ENCODE assay signal across 15 cellular contexts in genomic region chr15:63712828-63713520, GRCh38.
DNase-seq lines count a peak whose midpoint lies in the region; TF ChIP-seq lines count a peak whose summit lies in the region.
"Had no signal": no experiment of that assay in that cellular context is flagged by ENCODE, and none has a peak within 500 bp of the region (broad histone marks: within the 10 kb centered on the region; RNA-seq: fewer than 3 reads in every experiment).

No MANE protein-coding gene starts in this region.

- H3K36me3 ChIP-seq in mammary epithelial cell (ENCODE audit: insufficient read depth, low read length) = peaks cover 5% of the 10 kb centered on the region
- no peaks in the 10 kb centered on the region; the same call in 1 of the 2 replicates for H3K36me3 ChIP-seq in Loucy (ENCODE audit: insufficient read depth, low read length)

- peaks cover 4% of the 10 kb centered on the region for H3K36me3 Mint-ChIP-seq in MCF 10A (ENCODE audit: insufficient read depth, unreplicated experiment)
- H3K36me3 Mint-ChIP-seq in H9 (ENCODE audit: insufficient read depth in 1 of 3, low read depth in 3 of 3) = peaks cover 0 to 17% (median 9%) of the 10 kb centered on the region in 3 experiments; a peak in 4 of 7 replicates

- H3K56ac ChIP-seq in H9 (ENCODE audit: insufficient read length, low read depth, low read length) = no peak overlapping the region

- H3K9me2 ChIP-seq in Loucy (replicated peaks; ENCODE audit: low read depth, low read length) = no peaks in the 10 kb centered on the region

- no peaks in the 10 kb centered on the region for H3K4me1 ChIP-seq in mammary epithelial cell (ENCODE audit: insufficient read depth, low read length)
- H3K4me1 ChIP-seq in H9 (ENCODE audit: insufficient read depth, low read length) = no peaks in the 10 kb centered on the region; the same call in 1 of the 2 replicates
- H3K4me1 ChIP-seq in Loucy (ENCODE audit: insufficient read depth, low read length, poor library complexity, severe bottlenecking) = peaks cover 31% of the 10 kb centered on the region
- H3K4me1 ChIP-seq: colonic mucosa had no signal

- H2BK15ac ChIP-seq in H9 (ENCODE audit: low read depth, low read length) = no peak overlapping the region

- TF ChIP-seq CTCF in mammary epithelial cell (conservative IDR thresholded peaks at IDR 0.05 in 1 of 2, IDR thresholded peaks at IDR 0.05 in 1 of 2; ENCODE audit: extremely low read depth in 1 of 2, insufficient read depth in 1 of 2, low read depth in 1 of 2, low read length in 2 of 2) (no peak), MCF 10A (IDR thresholded peaks at IDR 0.05; ENCODE audit: unreplicated experiment) (no peak), H9 (conservative IDR thresholded peaks at IDR 0.05) (no peak), Loucy (conservative IDR thresholded peaks at IDR 0.05; ENCODE audit: low read length) (no peak), coronary artery (IDR thresholded peaks at IDR 0.05) (no peak)

- no peak overlapping the region; the same call in 1 of the 2 replicates for H3K14ac ChIP-seq in H9 (ENCODE audit: insufficient read depth, low read length)

- H4K20me1 ChIP-seq in mammary epithelial cell (ENCODE audit: insufficient read depth, low read length) = no peaks in the 10 kb centered on the region
- H4K20me1 ChIP-seq in H9 (ENCODE audit: control insufficient read depth, insufficient read depth, insufficient read length) = no peaks in the 10 kb centered on the region
- H4K20me1 ChIP-seq in Loucy (ENCODE audit: insufficient read depth, low read length, poor library complexity, severe bottlenecking) = no peaks in the 10 kb centered on the region

- H3K27ac Mint-ChIP-seq in MCF 10A (ENCODE audit: low read depth, unreplicated experiment) = no peak overlapping the region
- peak overlapping the region; percentile 3 to 76 (median 54); a peak in 4 of 7 replicates for H3K27ac Mint-ChIP-seq in H9

- H3K18ac ChIP-seq in H9 (ENCODE audit: insufficient read length, low read depth, low read length) = no peak overlapping the region

- H3K9me3 Mint-ChIP-seq in MCF 10A (ENCODE audit: unreplicated experiment) (no peaks in the 10 kb centered on the region), H9 (no peaks in the 10 kb centered on the region)
- H3K9me3 Mint-ChIP-seq: activated naive CD4-positive, alpha-beta T cell treated with anti-CD3 and anti-CD28 coated beads, Interleukin-2, amount 50 U/mL, for 72 hours had no signal

- H3K79me1 ChIP-seq in H9 (ENCODE audit: insufficient read depth, low read depth, low read length, poor library complexity, severe bottlenecking) = no peaks in the 10 kb centered on the region

- no peak overlapping the region for H2AK5ac ChIP-seq in H9 (ENCODE audit: insufficient read length, low read length)

- BruUV-seq in mammary epithelial cell (replicated peaks; lab: Mats Ljungman, UMichigan) (TSS peak; percentile 41), MCF 10A (replicated peaks; lab: Mats Ljungman, UMichigan) (no TSS peak)

- 92% methylated on average over 5 of the region's 6 CpGs for WGBS in mammary epithelial cell (ENCODE audit: low coverage, missing lambda C conversion rate)
- no CpG with 5 or more reads among the region's 6 CpGs for WGBS in H9 (ENCODE audit: extremely low coverage, insufficient read length, low lambda C conversion rate)

- H3K4me3 ChIP-seq in mammary epithelial cell (replicated peaks in 1 of 3; ENCODE audit: insufficient read depth in 1 of 3, low read depth in 2 of 3, low read length in 3 of 3) (no peak overlapping the region), Loucy (ENCODE audit: low read length, poor library complexity, severe bottlenecking) (peak overlapping the region; percentile 19), coronary artery (no peak overlapping the region)
- H3K4me3 ChIP-seq: colonic mucosa, lung, thyroid gland had no signal

- dilution Hi-C loops in mammary epithelial cell (cut with HindIII; ENCODE audit: low sequenced_read_pairs) = no loop called here

- in situ Hi-C loops in mammary epithelial cell (cut with MboI; ENCODE audit: low sequenced_read_pairs in 2 of 2) = loop anchor here in 1 of 2 donors (25.0 kb wide), 1 partner anchor 101 kb away; no protein-coding TSS in a partner anchor

- DNase-seq in mammary epithelial cell (no peak), MCF 10A (ENCODE audit: unreplicated experiment) (no peak), H9 (no peak), AG20443 (ENCODE audit: low spot score) (no peak), GM03348 (ENCODE audit: low spot score) (no peak), coronary artery (ENCODE audit: low spot score) (no peak), epidermal melanocyte (ENCODE audit: insufficient read length, low spot score) (no peak)
- DNase-seq: AML-193, colonic mucosa, NCI-H2029 treated with DMSO at 0.1 percent for 48 hours, thyroid gland had no signal

- peak overlapping the region; percentile 13 for H2BK5ac ChIP-seq in H9 (ENCODE audit: insufficient read length, low read length)

- POLR2A ChIA-PET in MCF 10A (lab: Yijun Ruan, JAX) = no interaction called here

- no peak overlapping the region for H3K4me3 Mint-ChIP-seq in MCF 10A (ENCODE audit: unreplicated experiment)
- H3K4me3 Mint-ChIP-seq in H9 = no peak overlapping the region

- H3K9me3 ChIP-seq in mammary epithelial cell (replicated peaks; ENCODE audit: insufficient read depth, low read length) (no peaks in the 10 kb centered on the region), H9 (ENCODE audit: control insufficient read depth, low read depth, low read length) (no peaks in the 10 kb centered on the region), Loucy (ENCODE audit: insufficient read depth, low read depth, low read length) (no peaks in the 10 kb centered on the region)
- H3K9me3 ChIP-seq: colonic mucosa, thyroid gland had no signal

- H3K4ac ChIP-seq in H9 (ENCODE audit: low read depth, low read length) = no peak overlapping the region

- H3K4me2 ChIP-seq in mammary epithelial cell (ENCODE audit: insufficient read depth, low read depth, low read length) (no peak overlapping the region), H9 (ENCODE audit: insufficient read depth, insufficient read length, low read length) (no peak overlapping the region), Loucy (ENCODE audit: low read depth, low read length, poor library complexity, severe bottlenecking) (peak overlapping the region; percentile 47)

- H3F3A ChIP-seq in Loucy (ENCODE audit: low read depth) = peaks cover under 1% of the 10 kb centered on the region; the same call in 1 of the 2 replicates

- H3K27me3 Mint-ChIP-seq in MCF 10A (ENCODE audit: insufficient read depth, unreplicated experiment) = no peaks in the 10 kb centered on the region
- H3K27me3 Mint-ChIP-seq in H9 (ENCODE audit: low read depth) = no peaks in the 10 kb centered on the region

- H3K27me3 ChIP-seq in mammary epithelial cell (ENCODE audit: insufficient read depth, low read length) (no peaks in the 10 kb centered on the region), H9 (ENCODE audit: insufficient read depth, low read length) (no peaks in the 10 kb centered on the region), Loucy (ENCODE audit: insufficient read depth, low read length, poor library complexity, severe bottlenecking) (no peaks in the 10 kb centered on the region)
- H3K27me3 ChIP-seq: colonic mucosa, thyroid gland had no signal

- H4K91ac ChIP-seq in H9 (ENCODE audit: insufficient read length, low read depth, low read length) = no peak overlapping the region

- no peak overlapping the region for H4K8ac ChIP-seq in H9 (replicated peaks; ENCODE audit: insufficient read length, low read depth, low read length)

- H2AFZ ChIP-seq in mammary epithelial cell (ENCODE audit: low read depth, low read length) = no peak overlapping the region
- no peak overlapping the region for H2AFZ ChIP-seq in H9 (ENCODE audit: low read length)
- H2AFZ ChIP-seq in Loucy (ENCODE audit: low read length) = peak overlapping the region; percentile 13; the same call in 1 of the 2 replicates

- H2BK20ac ChIP-seq in H9 (ENCODE audit: low read depth, low read length, poor library complexity, severe bottlenecking) = no peak overlapping the region

- H3K27ac ChIP-seq in mammary epithelial cell (ENCODE audit: insufficient read depth, low read depth, low read length) = no peak overlapping the region
- H3K27ac ChIP-seq in H9 (ENCODE audit: insufficient read length, low read depth, low read length) = no peak overlapping the region
- no peak overlapping the region for H3K27ac ChIP-seq in coronary artery
- H3K27ac ChIP-seq: colonic mucosa, thyroid gland, VCaP had no signal

- H3K9ac ChIP-seq in mammary epithelial cell (ENCODE audit: insufficient read depth, low read length) (no peak overlapping the region), H9 (ENCODE audit: extremely low read depth, insufficient read length, low read length) (no peak overlapping the region), Loucy (ENCODE audit: low read depth, low read length, poor library complexity, severe bottlenecking) (peak overlapping the region; percentile 26)

- H3K79me2 ChIP-seq in mammary epithelial cell (ENCODE audit: insufficient read depth, low read length) (no peaks in the 10 kb centered on the region), H9 (ENCODE audit: insufficient read depth, low read length) (no peaks in the 10 kb centered on the region), Loucy (ENCODE audit: insufficient read depth, low read length) (no peaks in the 10 kb centered on the region)

- H3K4me1 Mint-ChIP-seq in MCF 10A (ENCODE audit: insufficient read depth, unreplicated experiment) = peaks cover 8% of the 10 kb centered on the region
- peaks cover 4 to 5% of the 10 kb centered on the region in 2 experiments for H3K4me1 Mint-ChIP-seq in H9

- intact Hi-C loops in mammary epithelial cell (cut with micrococcal nuclease) = no loop called here
- intact Hi-C loops in MCF 10A (cut with micrococcal nuclease) = no loop called here

- peak overlapping the region; percentile 57 for H4K5ac ChIP-seq in H9 (ENCODE audit: insufficient read length, low read depth, low read length)

- CTCF ChIA-PET in mammary epithelial cell (lab: Charles Lee; ENCODE audit: low non-redundant PET) (no interaction called here), MCF 10A (lab: Yijun Ruan, JAX) (no interaction called here)

- no peaks in the 10 kb centered on the region for H3K23me2 ChIP-seq in H9 (ENCODE audit: insufficient read length, low read depth, low read length, poor library complexity, severe bottlenecking)

- no peak overlapping the region for H3T11ph ChIP-seq in H9 (ENCODE audit: low read length)

- H2BK12ac ChIP-seq in H9 (ENCODE audit: insufficient read length, low read depth, low read length) = no peak overlapping the region

- no peak overlapping the region for H2BK120ac ChIP-seq in H9 (ENCODE audit: low read depth, low read length, poor library complexity, severe bottlenecking)

- H3K23ac ChIP-seq in H9 (ENCODE audit: insufficient read length, low read depth, low read length) = no peak overlapping the region
